ENCODE assay signal across 14 cellular contexts in the genomic region with DNA sequence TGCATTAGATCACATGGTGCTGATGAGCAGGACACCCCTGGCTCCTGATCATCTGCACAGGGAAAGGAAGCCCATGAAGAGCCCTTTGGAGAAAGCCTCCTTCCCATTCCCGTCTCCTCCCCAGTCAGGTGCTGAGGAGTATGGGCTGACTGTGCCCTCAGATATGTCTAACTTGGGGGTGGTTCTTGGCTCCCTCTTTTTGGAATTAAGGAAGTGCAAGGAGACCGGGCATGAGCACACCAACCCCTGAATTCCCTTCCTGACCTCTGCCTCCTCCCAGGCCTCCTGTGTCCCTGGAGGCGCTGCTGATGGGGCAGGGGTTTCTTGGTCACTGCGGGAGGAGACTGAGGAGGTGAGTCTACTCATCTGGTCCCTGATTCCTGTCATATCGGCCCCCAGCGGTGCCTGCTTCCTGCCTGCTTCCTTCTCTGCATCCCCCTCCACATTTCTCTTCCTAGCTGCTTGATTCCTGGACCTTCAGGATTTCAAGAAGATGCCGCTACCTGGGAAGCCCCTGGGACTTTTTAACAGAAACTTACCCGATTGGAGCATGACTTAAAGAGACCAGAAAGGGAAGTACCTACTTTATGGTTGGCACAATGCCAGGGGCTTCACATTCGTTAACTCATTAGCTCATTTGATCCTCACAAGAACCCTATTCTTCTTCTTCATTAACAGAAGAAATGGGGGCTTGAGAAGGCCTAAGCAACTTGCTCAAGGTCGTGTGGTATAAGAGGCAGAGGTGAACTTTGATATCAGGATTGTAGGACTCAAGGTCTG. TPM values are rescaled to one million over a fixed set of nuclear protein-coding genes. Genes with fewer than 3 reads are reported as not detected.
A peak's percentile ranks its signal among the peaks of the same experiment; 100 is the strongest.
DNase-seq lines count a peak whose midpoint lies in the region; FAIRE-seq and TF ChIP-seq lines count a peak whose summit lies in the region.
"Had no signal": no experiment of that assay in that cellular context is flagged by ENCODE, and none has a peak within 500 bp of the region (broad histone marks: within the 10 kb centered on the region; RNA-seq: fewer than 3 reads in every experiment).

No MANE protein-coding gene starts in this region.

- TF ChIP-seq POLR2A in GM19099 (IDR thresholded peaks at IDR 0.05; ENCODE audit: extremely low read depth, insufficient read length, low read depth), result peak; percentile 44

- in situ Hi-C loops in KBM-7 (cut with MboI; ENCODE audit: low pct_unique_long_range_greater_than_20kb, low sequenced_read_pairs), result no loop called here

- H3K27me3 ChIP-seq in bronchial epithelial cell (ENCODE audit: control insufficient read depth, insufficient read depth, low read length), result peaks cover 4% of the 10 kb centered on the region

- H3K4me3 ChIP-seq in bronchial epithelial cell (ENCODE audit: low read depth, low read length), result no peak overlapping the region
- H3K4me3 ChIP-seq: GM23338 had no signal

- DNase-seq in DMS53 (lab: John Stamatoyannopoulos, UW) (peak; percentile 12), DMS53 treated with DMSO at 0.1 percent for 48 hours (lab: John Stamatoyannopoulos, UW; ENCODE audit: unreplicated experiment) (no peak), KBM-7 (peak; percentile 25), bronchial epithelial cell (ENCODE audit: low read depth) (peak; percentile 35), A172 (ENCODE audit: low spot score) (no peak), glomerular visceral epithelial cell (ENCODE audit: extremely low spot score) (no peak), UCSD-AML1 (lab: John Stamatoyannopoulos, UW; ENCODE audit: unreplicated experiment) (no peak)
- DNase-seq: 8988T; effector CD4-positive, alpha-beta T cell; NCI-H526 treated with DMSO at 0.1 percent for 48 hours; stimulated activated CD4-positive, alpha-beta T cell treated with anti-CD3 and anti-CD28 coated beads, Interleukin-4, amount 100 ng/mL, for 1 hour had no signal

- TF ChIP-seq CTCF in bronchial epithelial cell (IDR thresholded peaks at IDR 0.05; ENCODE audit: insufficient read depth, low read length, severe bottlenecking), result no peak

- no peaks in the 10 kb centered on the region for H3K36me3 ChIP-seq in bronchial epithelial cell (ENCODE audit: control insufficient read depth, insufficient read depth, low read length)

- FAIRE-seq in bronchial epithelial cell (lab: Jason Lieb, UNC), result no peak
- FAIRE-seq: TTC549 had no signal

RNA-seq across cellular contexts. Expression of gene NECTIN1, which starts 22.5 kb away (rescaled TPM):
- 85.3 and 161 TPM in 2 replicates for total RNA-seq in bronchial epithelial cell
- 2.9 and 3.0 TPM in 2 replicates for total RNA-seq in A172 (2014; rRNA removed; shearing (Covaris generic))

Comparison
In these comparisons a context has a peak if more than half of its experiments do, and no peak if none do; other contexts are left out.
1. DNase-seq: peak in DMS53 (single experiment), KBM-7 (single experiment) and bronchial epithelial cell (single experiment); none in DMS53 treated with DMSO at 0.1 percent for 48 hours (single experiment), A172 (single experiment), glomerular visceral epithelial cell (single experiment) and UCSD-AML1 (single experiment).
2. RNA of gene NECTIN1, which starts 22.5 kb away (total RNA-seq): 85.3 to 161 TPM in bronchial epithelial cell; 2.9 to 3.0 TPM in A172; every median in the first group is over 10 times any median in the second.